Comparison of ENCODE assay signal across 1 cellular context in the genomic region with DNA sequence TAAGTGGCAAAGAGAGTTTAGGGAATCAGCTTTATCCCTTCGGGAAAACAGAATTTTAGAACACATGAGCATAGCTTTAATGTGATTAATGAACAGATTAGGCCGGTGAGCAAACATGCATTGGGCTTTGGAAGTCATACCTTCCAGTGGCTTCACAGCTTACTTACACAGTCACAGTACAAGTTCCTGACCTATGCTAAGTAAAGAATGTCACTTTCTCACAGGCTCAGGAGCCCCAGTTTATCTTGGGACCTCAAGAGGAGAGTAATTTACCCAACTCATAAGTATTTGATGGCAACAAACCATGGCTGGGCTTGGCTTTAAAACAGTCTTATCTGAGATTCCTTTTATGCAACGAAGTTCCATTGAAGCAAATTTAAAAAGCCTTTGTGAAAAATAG.
TF ChIP-seq lines count a peak whose summit lies in the region.

No MANE protein-coding gene starts in this region.

TF ChIP-seq in WTC11, 78 proteins besides CTCF, POLR2A, EP300 and RAD21 (continued from another document):
- TF ChIP-seq FOXP1 (CRISPR knock-in tag; IDR thresholded peaks at IDR 0.05; ENCODE audit: borderline replicate concordance) (no peak), FOXK1 (CRISPR knock-in tag; IDR thresholded peaks at IDR 0.05) (no peak), ZNF121 (CRISPR knock-in tag; IDR thresholded peaks at IDR 0.05) (no peak), ESRRA (CRISPR knock-in tag; IDR thresholded peaks at IDR 0.05; ENCODE audit: borderline replicate concordance) (no peak), FOXJ3 (CRISPR knock-in tag; IDR thresholded peaks at IDR 0.05; ENCODE audit: borderline replicate concordance) (no peak)
- TF ChIP-seq, protein P1, sequence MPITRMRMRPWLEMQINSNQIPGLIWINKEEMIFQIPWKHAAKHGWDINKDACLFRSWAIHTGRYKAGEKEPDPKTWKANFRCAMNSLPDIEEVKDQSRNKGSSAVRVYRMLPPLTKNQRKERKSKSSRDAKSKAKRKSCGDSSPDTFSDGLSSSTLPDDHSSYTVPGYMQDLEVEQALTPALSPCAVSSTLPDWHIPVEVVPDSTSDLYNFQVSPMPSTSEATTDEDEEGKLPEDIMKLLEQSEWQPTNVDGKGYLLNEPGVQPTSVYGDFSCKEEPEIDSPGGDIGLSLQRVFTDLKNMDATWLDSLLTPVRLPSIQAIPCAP (CRISPR knock-in tag; IDR thresholded peaks at IDR 0.05): no peak
